24 cellular contexts compared by ENCODE assay signal in the genomic region with DNA sequence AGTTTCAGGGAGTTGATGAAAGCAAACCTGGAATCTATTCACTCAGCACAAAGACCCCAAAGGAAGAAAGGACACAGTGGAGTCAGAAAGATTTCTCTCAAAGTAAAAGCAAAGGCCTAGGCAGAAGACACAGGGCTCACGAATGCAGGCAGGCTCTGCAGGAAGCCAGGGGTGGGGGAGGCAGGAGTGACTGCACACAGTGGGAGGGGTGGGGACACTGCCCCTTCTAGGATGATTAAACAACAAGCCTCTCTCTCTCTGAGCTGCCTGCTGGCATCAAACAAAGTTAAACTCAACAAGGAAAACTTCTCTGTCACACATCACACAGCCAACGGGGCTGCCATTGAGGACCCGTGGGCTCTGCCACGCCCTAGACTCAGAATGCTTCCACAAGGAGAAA.
"Had no signal": no experiment of that assay in that cellular context is flagged by ENCODE, and none has a peak within 500 bp of the region (broad histone marks: within the 10 kb centered on the region; RNA-seq: fewer than 3 reads in every experiment).

No MANE protein-coding gene starts in this region.

- H3K4me1 ChIP-seq: foreskin keratinocyte, parathyroid adenoma, right lobe of liver, stomach had no signal

- H3K9me3 ChIP-seq: mucosa of descending colon, right lobe of liver, stomach had no signal

- H3K27me3 Mint-ChIP-seq: activated CD4-positive, alpha-beta T cell treated with anti-CD3 and anti-CD28 coated beads, Interleukin-2, amount 10 ng/mL, durations not matched to agents 24 days and 14 days; activated CD8-positive, alpha-beta T cell treated with anti-CD3 and anti-CD28 coated beads for 36 hours; activated T-helper 17 cell treated with anti-CD3 and anti-CD28 coated beads, Interleukin-2, amount 50 U/mL, for 72 hours had no signal

- H3K27ac Mint-ChIP-seq: activated CD4-positive, alpha-beta T cell treated with anti-CD3 and anti-CD28 coated beads, Interleukin-2, amount 10 ng/mL, durations not matched to agents 24 days and 14 days; activated CD8-positive, alpha-beta T cell treated with anti-CD3 and anti-CD28 coated beads for 36 hours; activated T-helper 17 cell treated with anti-CD3 and anti-CD28 coated beads, Interleukin-2, amount 50 U/mL, for 72 hours; naive B cell had no signal

- H3K27me3 ChIP-seq: brain microvascular endothelial cell, foreskin keratinocyte, left lung, right lobe of liver, stomach had no signal

- H3K4me3 ChIP-seq: coronary artery, left lung, mucosa of descending colon, right lobe of liver, smooth muscle cell, stomach had no signal

- H3K36me3 ChIP-seq: brain microvascular endothelial cell, right lobe of liver had no signal

- H3K27ac ChIP-seq: brain microvascular endothelial cell, coronary artery, foreskin keratinocyte, left lung, parathyroid adenoma, right lobe of liver, stomach had no signal

- H3K9ac ChIP-seq: parathyroid adenoma had no signal

- DNase-seq: activated CD4-positive, alpha-beta T cell treated with anti-CD3 and anti-CD28 coated beads, Interleukin-2, amount 10 ng/mL, durations not matched to agents 24 days and 14 days; activated CD8-positive, alpha-beta T cell treated with anti-CD3 and anti-CD28 coated beads for 36 hours; activated naive CD4-positive, alpha-beta T cell; activated T-cell treated with anti-CD3 and anti-CD28 coated beads, Interleukin-2, amount 50 U/mL, for 1 hour; brain microvascular endothelial cell; effector memory CD4-positive, alpha-beta T cell; foreskin keratinocyte; hypothalamus; islet precursor cell; left lung; mucosa of descending colon; naive B cell; right lobe of liver; stimulated activated CD4-positive, alpha-beta T cell treated with anti-CD3 and anti-CD28 coated beads, Interleukin-4, amount 100 ng/mL, for 1 hour; stomach; T-helper 1 cell; T-helper 9 cell; trophoblast cell had no signal

- H3K4me3 Mint-ChIP-seq: activated CD4-positive, alpha-beta T cell treated with anti-CD3 and anti-CD28 coated beads, Interleukin-2, amount 10 ng/mL, durations not matched to agents 24 days and 14 days; activated CD8-positive, alpha-beta T cell treated with anti-CD3 and anti-CD28 coated beads for 36 hours; activated T-helper 17 cell treated with anti-CD3 and anti-CD28 coated beads, Interleukin-2, amount 50 U/mL, for 72 hours; central memory CD8-positive, alpha-beta T cell; naive B cell; neural crest cell had no signal

- H3K9me3 Mint-ChIP-seq: activated CD4-positive, alpha-beta T cell treated with anti-CD3 and anti-CD28 coated beads, Interleukin-2, amount 10 ng/mL, durations not matched to agents 24 days and 14 days; activated T-helper 17 cell treated with anti-CD3 and anti-CD28 coated beads, Interleukin-2, amount 50 U/mL, for 72 hours; neural crest cell had no signal
